1 cellular context compared by ENCODE assay signal in genomic region chr19:5957132-5957531, GRCh38.
TF ChIP-seq lines count a peak whose summit lies in the region.

No MANE protein-coding gene starts in this region.

TF ChIP-seq in HepG2, 621 proteins besides CTCF, POLR2A, EP300 and RAD21:
- TF ChIP-seq HNRNPK (IDR thresholded peaks at IDR 0.05; ENCODE audit: low read depth, low read length, poor library complexity, severe bottlenecking) (peak; percentile 13), ZNF142 (CRISPR knock-in tag; IDR thresholded peaks at IDR 0.05) (no peak), ZBTB38 (CRISPR knock-in tag; IDR thresholded peaks at IDR 0.05) (peak; percentile 27; the same call in 1 of the 2 replicates), ZBTB40 (IDR thresholded peaks at IDR 0.05) (no peak), ZBTB40 (CRISPR knock-in tag; IDR thresholded peaks at IDR 0.05) (no peak), RBM22 (optimal IDR thresholded peaks at IDR 0.05; ENCODE audit: low read length) (peak; percentile 4)
